In genomic region chr3:186993210-186993782, GRCh38 we compare ENCODE assay signal across 28 cellular contexts.
DNase-seq lines count a peak whose midpoint lies in the region; ATAC-seq, FAIRE-seq and TF ChIP-seq lines count a peak whose summit lies in the region.
"Had no signal": no experiment of that assay in that cellular context is flagged by ENCODE, and none has a peak within 500 bp of the region (broad histone marks: within the 10 kb centered on the region; RNA-seq: fewer than 3 reads in every experiment).

No MANE protein-coding gene starts in this region.

- H3K27ac Mint-ChIP-seq in activated T-helper 2 cell treated with anti-CD3 and anti-CD28 coated beads, Interferon-gamma antibody, Interleukin-2, Interleukin-4, amounts not matched to agents 10 μg/mL and 5 μg/mL and 100 μg/mL, durations not matched to agents 14 hours and 24 hours and 36 hours: no peak overlapping the region
- H3K27ac Mint-ChIP-seq in CD8-positive, alpha-beta T cell: no peak overlapping the region
- H3K27ac Mint-ChIP-seq: activated T-cell treated with anti-CD3 and anti-CD28 coated beads, Interleukin-2, amount 50 U/mL, for 24 hours; neural progenitor cell had no signal

- H3K9me3 ChIP-seq in OCI-LY1 (ENCODE audit: low read length) (no peaks in the 10 kb centered on the region), hepatocyte (ENCODE audit: low read depth) (no peaks in the 10 kb centered on the region), spleen (no peaks in the 10 kb centered on the region)
- no peaks in the 10 kb centered on the region for H3K9me3 ChIP-seq in CD8-positive, alpha-beta T cell (ENCODE audit: low read length)
- H3K9me3 ChIP-seq: heart right ventricle, transverse colon had no signal

- H3K27ac ChIP-seq in OCI-LY1 (ENCODE audit: low read depth, low read length, poor library complexity, severe bottlenecking) (peak overlapping the region; percentile 98), hepatocyte (peak overlapping the region; percentile 10), spleen (peak overlapping the region; percentile 7 to 91 (median 72))
- no peak overlapping the region for H3K27ac ChIP-seq in CD8-positive, alpha-beta T cell (ENCODE audit: low read depth, low read length)
- H3K27ac ChIP-seq: epithelial cell of prostate, neural progenitor cell had no signal

- POLR2A ChIA-PET in CD8-positive, alpha-beta T cell (lab: Charles Lee): no interaction called here

- TF ChIP-seq CTCF in OCI-LY1 (IDR thresholded peaks at IDR 0.05; ENCODE audit: low read length) (no peak), hepatocyte (IDR thresholded peaks at IDR 0.05; ENCODE audit: poor library complexity) (no peak), spleen (IDR thresholded peaks at IDR 0.05 in 8 of 11, conservative IDR thresholded peaks at IDR 0.05 in 3 of 11) (no peak)
- TF ChIP-seq CTCF in CD8-positive, alpha-beta T cell (IDR thresholded peaks at IDR 0.05): no peak

- peak overlapping the region; percentile 26 for H3K4me3 ChIP-seq in OCI-LY1 (ENCODE audit: low read depth, low read length, poor library complexity, severe bottlenecking)
- no peak overlapping the region for H3K4me3 ChIP-seq in hepatocyte
- H3K4me3 ChIP-seq in spleen: no peak overlapping the region
- no peak overlapping the region for H3K4me3 ChIP-seq in CD8-positive, alpha-beta T cell (ENCODE audit: low read depth, low read length)
- H3K4me3 ChIP-seq: dorsolateral prefrontal cortex, heart right ventricle, neural progenitor cell, skin epidermis, transverse colon had no signal

- H3K79me2 ChIP-seq in OCI-LY1 (ENCODE audit: insufficient read depth, low read length): peaks cover 5% of the 10 kb centered on the region
- H3K79me2 ChIP-seq in hepatocyte: no peaks in the 10 kb centered on the region

- no peak for ATAC-seq in CD8-positive, alpha-beta T cell
- ATAC-seq: activated CD4-positive, CD25-positive, alpha-beta regulatory T cell treated with anti-CD3 and anti-CD28 coated beads, Interleukin-2, amount 50 U/mL, for 24 hours; SK-N-SH treated with all-trans-retinoic acid at 6 μM for 48 hours; stimulated activated naive CD8-positive, alpha-beta T cell treated with anti-CD3 and anti-CD28 coated beads, Interleukin-15, amount 100 ng/mL, for 72 hours had no signal

- H3K4me1 Mint-ChIP-seq in activated T-helper 2 cell treated with anti-CD3 and anti-CD28 coated beads, Interferon-gamma antibody, Interleukin-2, Interleukin-4, amounts not matched to agents 10 μg/mL and 5 μg/mL and 100 μg/mL, durations not matched to agents 14 hours and 24 hours and 36 hours (ENCODE audit: low read depth): peaks cover 36% of the 10 kb centered on the region
- H3K4me1 Mint-ChIP-seq in CD8-positive, alpha-beta T cell (ENCODE audit: low read depth): peaks cover 50% of the 10 kb centered on the region

- H3K4me2 ChIP-seq in OCI-LY1 (ENCODE audit: low read length): peak overlapping the region; percentile 53
- H3K4me2 ChIP-seq in hepatocyte: no peak overlapping the region
- H3K4me2 ChIP-seq: neural progenitor cell had no signal

- H2AFZ ChIP-seq in OCI-LY1 (ENCODE audit: low read length): no peak overlapping the region
- H2AFZ ChIP-seq in hepatocyte: no peak overlapping the region
- H2AFZ ChIP-seq: neural progenitor cell had no signal

- intact Hi-C loops in spleen (cut with DNase I; ENCODE audit: low total_unique reads): no loop called here
- intact Hi-C loops in activated T-helper 2 cell treated with anti-CD3 and anti-CD28 coated beads, Interferon-gamma antibody, Interleukin-2, Interleukin-4, amounts not matched to agents 10 μg/mL and 5 μg/mL and 100 μg/mL, durations not matched to agents 14 hours and 24 hours and 36 hours (cut with micrococcal nuclease): no loop called here
- intact Hi-C loops in CD8-positive, alpha-beta T cell (cut with DNase I, micrococcal nuclease): loop anchor here in 1 of 2 experiments (5.0 kb wide), 1 partner anchor 74 kb away; no protein-coding TSS in a partner anchor

- peaks cover 32% of the 10 kb centered on the region for H3F3A ChIP-seq in OCI-LY1 (ENCODE audit: insufficient read depth, low read length)

- H3K36me3 ChIP-seq in OCI-LY1 (ENCODE audit: insufficient read depth, low read length): peaks cover 26% of the 10 kb centered on the region; the same call in 1 of the 2 replicates
- H3K36me3 ChIP-seq in hepatocyte (replicated peaks; ENCODE audit: insufficient read depth, low read depth): no peaks in the 10 kb centered on the region
- H3K36me3 ChIP-seq in spleen: peaks cover 0 to 45% (median 0%) of the 10 kb centered on the region in 6 donors
- peaks cover 3% of the 10 kb centered on the region for H3K36me3 ChIP-seq in CD8-positive, alpha-beta T cell (ENCODE audit: insufficient read depth, low read length)
- H3K36me3 ChIP-seq: neural progenitor cell, transverse colon had no signal

- H4K20me1 ChIP-seq in OCI-LY1 (ENCODE audit: insufficient read depth, low read length): no peaks in the 10 kb centered on the region
- H4K20me1 ChIP-seq in hepatocyte (ENCODE audit: insufficient read depth, poor library complexity, severe bottlenecking): no peaks in the 10 kb centered on the region

- H3K4me1 ChIP-seq in OCI-LY1 (ENCODE audit: insufficient read depth, low read length, severe bottlenecking) (peaks cover 99% of the 10 kb centered on the region), hepatocyte (ENCODE audit: insufficient read depth) (no peaks in the 10 kb centered on the region), spleen (peaks cover 9 to 99% (median 76%) of the 10 kb centered on the region in 6 donors)
- H3K4me1 ChIP-seq in CD8-positive, alpha-beta T cell (ENCODE audit: insufficient read depth, low read length): peaks cover 3% of the 10 kb centered on the region

- WGBS in hepatocyte (ENCODE audit: low lambda C conversion rate, missing lambda C conversion rate): 96% methylated on average over 7 of the region's 7 CpGs
- WGBS in spleen, 5 donors: 76 to 88% (median 83%) methylated on average over 7 of the region's 7 CpGs

- peak overlapping the region; percentile 67 for H3K9ac ChIP-seq in OCI-LY1 (ENCODE audit: low read length)
- H3K9ac ChIP-seq: neural progenitor cell had no signal

- H3K9me2 ChIP-seq in OCI-LY1 (ENCODE audit: low read depth, low read length) (no peaks in the 10 kb centered on the region), hepatocyte (replicated peaks; ENCODE audit: insufficient read depth) (no peaks in the 10 kb centered on the region)

- DNase-seq in GM18507 (ENCODE audit: extremely low spot score, insufficient read length, low read depth) (no peak), hepatocyte (ENCODE audit: low spot score) (no peak), spleen (no peak), middle frontal gyrus (ENCODE audit: extremely low spot score, low spot score) (no peak)
- no peak for DNase-seq in activated T-helper 2 cell treated with anti-CD3 and anti-CD28 coated beads, Interferon-gamma antibody, Interleukin-2, Interleukin-4, amounts not matched to agents 10 μg/mL and 5 μg/mL and 100 μg/mL, durations not matched to agents 14 hours and 24 hours and 36 hours (ENCODE audit: low spot score)
- no peak for DNase-seq in stimulated activated CD4-positive, alpha-beta T cell treated with anti-CD3 and anti-CD28 coated beads, Interleukin-15, amount 100 ng/mL, for 24 hours
- no peak for DNase-seq in CD8-positive, alpha-beta T cell
- DNase-seq: activated CD8-positive, alpha-beta memory T cell treated with anti-CD3 and anti-CD28 coated beads for 24 hours; activated naive CD4-positive, alpha-beta T cell treated with anti-CD3 and anti-CD28 coated beads, Interleukin-2, amount 10 ng/mL, durations not matched to agents 7 days and 5 days; activated T-cell treated with anti-CD3 and anti-CD28 coated beads, Interleukin-2, amount 50 U/mL, for 24 hours; aorta; DMS79; dorsolateral prefrontal cortex; heart right ventricle; midbrain; NCI-H1417 treated with DMSO at 0.1 percent for 48 hours; NCI-H2107; NCI-H510A; stimulated activated CD4-positive, alpha-beta T cell treated with anti-CD3 and anti-CD28 coated beads, Interleukin-2, amount 100 ng/mL, for 48 hours; stimulated activated naive CD8-positive, alpha-beta T cell treated with anti-CD3 and anti-CD28 coated beads, Interleukin-15, amount 100 ng/mL, for 72 hours; T1000; transverse colon had no signal

- FAIRE-seq in GM18507 (lab: Jason Lieb, UNC): peak; percentile 56

- H3K36me3 Mint-ChIP-seq in activated T-helper 2 cell treated with anti-CD3 and anti-CD28 coated beads, Interferon-gamma antibody, Interleukin-2, Interleukin-4, amounts not matched to agents 10 μg/mL and 5 μg/mL and 100 μg/mL, durations not matched to agents 14 hours and 24 hours and 36 hours (ENCODE audit: low read depth): peaks cover 54% of the 10 kb centered on the region
- peaks cover 64% of the 10 kb centered on the region for H3K36me3 Mint-ChIP-seq in CD8-positive, alpha-beta T cell

- H3K27me3 ChIP-seq in OCI-LY1 (ENCODE audit: insufficient read depth, low read length): no peaks in the 10 kb centered on the region
- H3K27me3 ChIP-seq in hepatocyte: no peaks in the 10 kb centered on the region
- H3K27me3 ChIP-seq in spleen (replicated peaks in 1 of 7): no peaks in the 10 kb centered on the region
- H3K27me3 ChIP-seq in CD8-positive, alpha-beta T cell (ENCODE audit: insufficient read depth, low read length): no peaks in the 10 kb centered on the region
- H3K27me3 ChIP-seq: dorsolateral prefrontal cortex, heart right ventricle, neural progenitor cell, transverse colon had no signal

- no peaks in the 10 kb centered on the region for H3K9me3 Mint-ChIP-seq in activated T-helper 2 cell treated with anti-CD3 and anti-CD28 coated beads, Interferon-gamma antibody, Interleukin-2, Interleukin-4, amounts not matched to agents 10 μg/mL and 5 μg/mL and 100 μg/mL, durations not matched to agents 14 hours and 24 hours and 36 hours
- H3K9me3 Mint-ChIP-seq in CD8-positive, alpha-beta T cell: no peaks in the 10 kb centered on the region
- H3K9me3 Mint-ChIP-seq: activated naive CD4-positive, alpha-beta T cell treated with anti-CD3 and anti-CD28 coated beads, Interleukin-2, amount 10 ng/mL, durations not matched to agents 7 days and 5 days; activated T-cell treated with anti-CD3 and anti-CD28 coated beads, Interleukin-2, amount 50 U/mL, for 24 hours; neural progenitor cell had no signal

- H3K27me3 Mint-ChIP-seq in activated T-helper 2 cell treated with anti-CD3 and anti-CD28 coated beads, Interferon-gamma antibody, Interleukin-2, Interleukin-4, amounts not matched to agents 10 μg/mL and 5 μg/mL and 100 μg/mL, durations not matched to agents 14 hours and 24 hours and 36 hours (ENCODE audit: low read depth): no peaks in the 10 kb centered on the region
- no peaks in the 10 kb centered on the region for H3K27me3 Mint-ChIP-seq in CD8-positive, alpha-beta T cell (ENCODE audit: low read depth)
- H3K27me3 Mint-ChIP-seq: activated naive CD4-positive, alpha-beta T cell treated with anti-CD3 and anti-CD28 coated beads, Interleukin-2, amount 10 ng/mL, durations not matched to agents 7 days and 5 days; activated T-cell treated with anti-CD3 and anti-CD28 coated beads, Interleukin-2, amount 50 U/mL, for 24 hours; stimulated activated naive CD8-positive, alpha-beta T cell treated with anti-CD3 and anti-CD28 coated beads, Interleukin-15, amount 100 ng/mL, for 72 hours had no signal

- CTCF ChIA-PET in CD8-positive, alpha-beta T cell (lab: Charles Lee): no interaction called here

- no peak for TF ChIP-seq POLR2A in spleen (IDR thresholded peaks at IDR 0.05)

- no peak overlapping the region for H3K4me3 Mint-ChIP-seq in activated T-helper 2 cell treated with anti-CD3 and anti-CD28 coated beads, Interferon-gamma antibody, Interleukin-2, Interleukin-4, amounts not matched to agents 10 μg/mL and 5 μg/mL and 100 μg/mL, durations not matched to agents 14 hours and 24 hours and 36 hours (ENCODE audit: low read depth)
- H3K4me3 Mint-ChIP-seq in CD8-positive, alpha-beta T cell: no peak overlapping the region
- H3K4me3 Mint-ChIP-seq: activated naive CD4-positive, alpha-beta T cell treated with anti-CD3 and anti-CD28 coated beads, Interleukin-2, amount 10 ng/mL, durations not matched to agents 7 days and 5 days; activated T-cell treated with anti-CD3 and anti-CD28 coated beads, Interleukin-2, amount 50 U/mL, for 24 hours; neural progenitor cell; stimulated activated naive CD8-positive, alpha-beta T cell treated with anti-CD3 and anti-CD28 coated beads, Interleukin-15, amount 100 ng/mL, for 72 hours had no signal
